In the genomic region with DNA sequence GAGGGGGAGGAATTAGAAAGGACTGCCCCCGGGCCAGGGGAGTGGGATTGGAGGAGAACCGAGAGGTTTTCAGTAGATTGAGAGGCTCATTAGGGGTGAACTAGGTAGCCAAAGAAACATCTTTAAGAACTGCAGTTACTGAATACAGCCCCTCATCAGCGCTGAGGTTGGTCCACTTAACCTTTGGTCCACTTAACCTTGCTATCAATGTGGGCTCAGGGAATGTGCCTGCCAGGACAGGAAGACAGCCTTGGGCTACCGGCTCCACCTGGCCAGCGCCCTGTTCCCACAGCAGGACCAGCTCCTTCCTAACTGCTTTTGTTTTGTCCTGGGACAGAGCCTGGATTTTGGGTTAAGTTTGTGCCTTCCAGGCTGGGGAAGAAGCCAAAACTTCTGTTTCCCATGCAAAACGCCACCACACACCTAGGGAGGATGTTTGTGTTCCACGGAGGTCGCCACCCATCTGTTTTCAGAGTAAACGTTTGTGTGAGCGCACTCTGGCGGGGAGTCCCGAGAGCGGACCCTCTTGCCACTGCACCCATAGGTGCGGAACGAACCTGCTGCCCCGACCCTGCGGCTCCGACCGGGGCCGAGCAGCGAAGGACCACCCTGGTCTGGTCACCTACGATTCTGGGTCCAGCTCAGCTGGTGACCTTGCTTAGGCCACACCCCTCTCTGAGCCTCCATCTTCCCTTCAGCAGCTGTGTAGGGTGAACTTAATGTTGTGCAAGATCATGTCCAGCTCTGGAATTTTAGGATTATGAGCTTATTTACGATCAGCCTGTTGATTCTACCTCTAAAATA, we compare ENCODE assay signal across 1 cellular context.
TF ChIP-seq lines count a peak whose summit lies in the region.

No MANE protein-coding gene starts in this region.

TF ChIP-seq in HepG2, 621 proteins besides CTCF, POLR2A, EP300 and RAD21 (continued from another document):
- TF ChIP-seq FOXJ3 (CRISPR knock-in tag; IDR thresholded peaks at IDR 0.05; ENCODE audit: borderline replicate concordance) (peak; percentile 66; the same call in 1 of the 2 replicates), RARA (CRISPR knock-in tag; IDR thresholded peaks at IDR 0.05) (no peak), HNRNPLL (IDR thresholded peaks at IDR 0.05; ENCODE audit: low read depth, low read length, poor library complexity, severe bottlenecking) (peak; percentile 24), ZNF432 (CRISPR knock-in tag; IDR thresholded peaks at IDR 0.05; ENCODE audit: borderline replicate concordance) (no peak), GLI4 (CRISPR knock-in tag; IDR thresholded peaks at IDR 0.05; ENCODE audit: borderline replicate concordance) (0 out of 2 replicates have a peak, but pooled peaks have one; percentile 43), ZNF776 (CRISPR knock-in tag; IDR thresholded peaks at IDR 0.05) (no peak), TOE1 (CRISPR knock-in tag; IDR thresholded peaks at IDR 0.05) (no peak), ZNF703 (CRISPR knock-in tag; IDR thresholded peaks at IDR 0.05; ENCODE audit: borderline replicate concordance) (no peak), ZBTB7B (CRISPR knock-in tag; IDR thresholded peaks at IDR 0.05) (peak; percentile 71; the same call in 1 of the 2 replicates), ZNF577 (CRISPR knock-in tag; IDR thresholded peaks at IDR 0.05; ENCODE audit: borderline replicate concordance, low read depth) (no peak), MATR3 (CRISPR knock-in tag; IDR thresholded peaks at IDR 0.05) (no peak), ZBTB3 (CRISPR knock-in tag; IDR thresholded peaks at IDR 0.05; ENCODE audit: borderline replicate concordance, low read depth) (no peak), TSC22D2 (CRISPR knock-in tag; IDR thresholded peaks at IDR 0.05; ENCODE audit: borderline replicate concordance) (peak; percentile 52; the same call in 1 of the 2 replicates), ZMYM4 (CRISPR knock-in tag; IDR thresholded peaks at IDR 0.05) (peak; percentile 83; the same call in 1 of the 2 replicates), DNMT1 (CRISPR knock-in tag; IDR thresholded peaks at IDR 0.05) (0 out of 2 replicates have a peak, but pooled peaks have one; percentile 53), ZNF235 (CRISPR knock-in tag; IDR thresholded peaks at IDR 0.05; ENCODE audit: borderline replicate concordance) (no peak)
- TF ChIP-seq, protein P1, sequence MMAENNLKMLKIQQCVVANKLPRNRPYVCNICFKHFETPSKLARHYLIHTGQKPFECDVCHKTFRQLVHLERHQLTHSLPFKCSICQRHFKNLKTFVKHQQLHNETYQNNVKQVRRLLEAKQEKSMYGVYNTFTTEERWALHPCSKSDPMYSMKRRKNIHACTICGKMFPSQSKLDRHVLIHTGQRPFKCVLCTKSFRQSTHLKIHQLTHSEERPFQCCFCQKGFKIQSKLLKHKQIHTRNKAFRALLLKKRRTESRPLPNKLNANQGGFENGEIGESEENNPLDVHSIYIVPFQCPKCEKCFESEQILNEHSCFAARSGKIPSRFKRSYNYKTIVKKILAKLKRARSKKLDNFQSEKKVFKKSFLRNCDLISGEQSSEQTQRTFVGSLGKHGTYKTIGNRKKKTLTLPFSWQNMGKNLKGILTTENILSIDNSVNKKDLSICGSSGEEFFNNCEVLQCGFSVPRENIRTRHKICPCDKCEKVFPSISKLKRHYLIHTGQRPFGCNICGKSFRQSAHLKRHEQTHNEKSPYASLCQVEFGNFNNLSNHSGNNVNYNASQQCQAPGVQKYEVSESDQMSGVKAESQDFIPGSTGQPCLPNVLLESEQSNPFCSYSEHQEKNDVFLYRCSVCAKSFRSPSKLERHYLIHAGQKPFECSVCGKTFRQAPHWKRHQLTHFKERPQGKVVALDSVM (CRISPR knock-in tag; IDR thresholded peaks at IDR 0.05), result no peak
- TF ChIP-seq, protein P2, sequence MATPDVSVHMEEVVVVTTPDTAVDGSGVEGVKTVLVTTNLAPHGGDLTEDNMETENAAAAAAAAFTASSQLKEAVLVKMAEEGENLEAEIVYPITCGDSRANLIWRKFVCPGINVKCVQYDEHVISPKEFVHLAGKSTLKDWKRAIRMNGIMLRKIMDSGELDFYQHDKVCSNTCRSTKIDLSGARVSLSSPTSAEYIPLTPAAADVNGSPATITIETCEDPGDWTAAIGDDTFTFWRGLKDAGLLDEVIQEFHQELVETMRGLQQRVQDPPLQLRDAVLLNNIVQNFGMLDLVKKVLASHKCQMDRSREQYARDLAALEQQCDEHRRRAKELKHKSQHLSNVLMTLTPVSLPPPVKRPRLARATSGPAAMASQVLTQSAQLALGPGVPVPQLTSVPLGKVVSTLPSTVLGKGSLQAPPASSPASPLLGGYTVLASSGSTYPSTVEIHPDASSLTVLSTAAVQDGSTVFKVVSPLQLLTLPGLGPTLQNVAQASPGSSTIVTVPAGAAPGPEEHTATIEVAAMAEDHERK (CRISPR knock-in tag; IDR thresholded peaks at IDR 0.05; ENCODE audit: low read depth), result no peak
- TF ChIP-seq, protein P3, sequence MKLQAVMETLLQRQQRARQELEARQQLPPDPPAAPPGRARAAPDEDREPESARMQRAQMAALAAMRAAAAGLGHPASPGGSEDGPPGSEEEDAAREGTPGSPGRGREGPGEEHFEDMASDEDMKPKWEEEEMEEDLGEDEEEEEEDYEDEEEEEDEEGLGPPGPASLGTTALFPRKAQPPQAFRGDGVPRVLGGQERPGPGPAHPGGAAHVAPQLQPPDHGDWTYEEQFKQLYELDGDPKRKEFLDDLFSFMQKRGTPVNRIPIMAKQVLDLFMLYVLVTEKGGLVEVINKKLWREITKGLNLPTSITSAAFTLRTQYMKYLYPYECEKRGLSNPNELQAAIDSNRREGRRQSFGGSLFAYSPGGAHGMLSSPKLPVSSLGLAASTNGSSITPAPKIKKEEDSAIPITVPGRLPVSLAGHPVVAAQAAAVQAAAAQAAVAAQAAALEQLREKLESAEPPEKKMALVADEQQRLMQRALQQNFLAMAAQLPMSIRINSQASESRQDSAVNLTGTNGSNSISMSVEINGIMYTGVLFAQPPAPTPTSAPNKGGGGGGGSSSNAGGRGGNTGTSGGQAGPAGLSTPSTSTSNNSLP (IDR thresholded peaks at IDR 0.05; ENCODE audit: low read depth, low read length), result no peak
- TF ChIP-seq, protein P4, sequence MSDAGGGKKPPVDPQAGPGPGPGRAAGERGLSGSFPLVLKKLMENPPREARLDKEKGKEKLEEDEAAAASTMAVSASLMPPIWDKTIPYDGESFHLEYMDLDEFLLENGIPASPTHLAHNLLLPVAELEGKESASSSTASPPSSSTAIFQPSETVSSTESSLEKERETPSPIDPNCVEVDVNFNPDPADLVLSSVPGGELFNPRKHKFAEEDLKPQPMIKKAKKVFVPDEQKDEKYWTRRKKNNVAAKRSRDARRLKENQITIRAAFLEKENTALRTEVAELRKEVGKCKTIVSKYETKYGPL (CRISPR knock-in tag; IDR thresholded peaks at IDR 0.05), result no peak
- TF ChIP-seq, protein P5, sequence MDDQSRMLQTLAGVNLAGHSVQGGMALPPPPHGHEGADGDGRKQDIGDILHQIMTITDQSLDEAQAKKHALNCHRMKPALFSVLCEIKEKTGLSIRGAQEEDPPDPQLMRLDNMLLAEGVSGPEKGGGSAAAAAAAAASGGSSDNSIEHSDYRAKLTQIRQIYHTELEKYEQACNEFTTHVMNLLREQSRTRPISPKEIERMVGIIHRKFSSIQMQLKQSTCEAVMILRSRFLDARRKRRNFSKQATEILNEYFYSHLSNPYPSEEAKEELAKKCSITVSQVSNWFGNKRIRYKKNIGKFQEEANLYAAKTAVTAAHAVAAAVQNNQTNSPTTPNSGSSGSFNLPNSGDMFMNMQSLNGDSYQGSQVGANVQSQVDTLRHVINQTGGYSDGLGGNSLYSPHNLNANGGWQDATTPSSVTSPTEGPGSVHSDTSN (CRISPR knock-in tag; IDR thresholded peaks at IDR 0.05; ENCODE audit: borderline replicate concordance), result no peak
- TF ChIP-seq, protein P6, sequence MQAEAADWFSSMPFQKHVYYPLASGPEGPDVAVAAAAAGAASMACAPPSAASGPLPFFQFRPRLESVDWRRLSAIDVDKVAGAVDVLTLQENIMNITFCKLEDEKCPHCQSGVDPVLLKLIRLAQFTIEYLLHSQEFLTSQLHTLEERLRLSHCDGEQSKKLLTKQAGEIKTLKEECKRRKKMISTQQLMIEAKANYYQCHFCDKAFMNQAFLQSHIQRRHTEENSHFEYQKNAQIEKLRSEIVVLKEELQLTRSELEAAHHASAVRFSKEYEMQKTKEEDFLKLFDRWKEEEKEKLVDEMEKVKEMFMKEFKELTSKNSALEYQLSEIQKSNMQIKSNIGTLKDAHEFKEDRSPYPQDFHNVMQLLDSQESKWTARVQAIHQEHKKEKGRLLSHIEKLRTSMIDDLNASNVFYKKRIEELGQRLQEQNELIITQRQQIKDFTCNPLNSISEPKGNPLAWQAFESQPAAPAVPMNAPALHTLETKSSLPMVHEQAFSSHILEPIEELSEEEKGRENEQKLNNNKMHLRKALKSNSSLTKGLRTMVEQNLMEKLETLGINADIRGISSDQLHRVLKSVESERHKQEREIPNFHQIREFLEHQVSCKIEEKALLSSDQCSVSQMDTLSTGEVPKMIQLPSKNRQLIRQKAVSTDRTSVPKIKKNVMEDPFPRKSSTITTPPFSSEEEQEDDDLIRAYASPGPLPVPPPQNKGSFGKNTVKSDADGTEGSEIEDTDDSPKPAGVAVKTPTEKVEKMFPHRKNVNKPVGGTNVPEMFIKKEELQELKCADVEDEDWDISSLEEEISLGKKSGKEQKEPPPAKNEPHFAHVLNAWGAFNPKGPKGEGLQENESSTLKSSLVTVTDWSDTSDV (CRISPR knock-in tag; IDR thresholded peaks at IDR 0.05), result no peak
